Comparison of ENCODE assay signal across 27 cellular contexts in the genomic region with DNA sequence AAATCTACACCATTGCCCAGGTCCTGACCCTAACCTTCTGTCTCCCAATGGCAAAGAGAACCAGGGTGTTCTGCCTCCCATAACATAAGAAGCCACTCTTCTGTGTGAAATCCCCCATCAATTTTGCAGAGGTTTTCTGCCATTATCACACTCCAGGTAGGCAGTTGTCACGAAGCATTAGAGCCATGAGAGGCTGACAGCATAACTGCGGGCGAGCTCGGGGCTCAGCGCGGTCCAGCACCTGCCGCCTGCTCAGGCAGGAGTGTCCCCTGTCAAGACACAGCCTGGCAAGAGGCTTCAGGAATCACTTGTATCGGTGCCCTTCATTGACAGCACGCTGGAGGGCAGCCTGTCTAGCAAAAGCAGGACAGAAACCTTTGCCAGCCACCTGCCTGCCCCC.
DNase-seq lines count a peak whose midpoint lies in the region; ATAC-seq and TF ChIP-seq lines count a peak whose summit lies in the region.
"Had no signal": no experiment of that assay in that cellular context is flagged by ENCODE, and none has a peak within 500 bp of the region (broad histone marks: within the 10 kb centered on the region; RNA-seq: fewer than 3 reads in every experiment).

No MANE protein-coding gene starts in this region.

- H3K4me1 ChIP-seq in osteoblast (ENCODE audit: insufficient read depth, low read length) = no peaks in the 10 kb centered on the region
- H3K4me1 ChIP-seq: BLaER1, SJSA1 had no signal

- no peak for TF ChIP-seq CTCF in osteoblast (IDR thresholded peaks at IDR 0.05; ENCODE audit: extremely low read depth, low read depth, low read length)

- intact Hi-C loops in left colon (cut with DNase I, micrococcal nuclease) = no loop called here

- H3K4me2 ChIP-seq in osteoblast (ENCODE audit: insufficient read depth, low read length) = no peak overlapping the region
- H3K4me2 ChIP-seq: BLaER1, KMS-11 had no signal

- peak; percentile 21 for DNase-seq in NCI-H146 (lab: John Stamatoyannopoulos, UW)
- DNase-seq in NCI-H146 treated with DMSO at 0.1 percent for 48 hours (lab: John Stamatoyannopoulos, UW; ENCODE audit: unreplicated experiment) = no peak
- DNase-seq in NCI-H2227 treated with DMSO at 0.1 percent for 48 hours (lab: John Stamatoyannopoulos, UW) = peak; percentile 24
- DNase-seq in NCI-H748 treated with DMSO at 0.1 percent for 48 hours (lab: John Stamatoyannopoulos, UW) = peak; percentile 14
- peak; percentile 3 for DNase-seq in osteoblast (ENCODE audit: insufficient read length, low spot score, missing footprints)
- no peak for DNase-seq in cerebellar nuclear complex (lab: John Stamatoyannopoulos, UW)
- no peak for DNase-seq in activated CD8-positive, alpha-beta memory T cell treated with anti-CD3 and anti-CD28 coated beads, Interleukin-2, amount 10 ng/mL, durations not matched to agents 7 days and 5 days
- no peak for DNase-seq in left colon
- DNase-seq: 8988T; ACHN; CD4-positive, CD25-positive, alpha-beta regulatory T cell; GDM1; NCI-H1048; NCI-H1417 treated with DMSO at 0.1 percent for 48 hours; NCI-H2029 treated with DMSO at 0.1 percent for 48 hours; NCI-H2171 treated with DMSO at 0.1 percent for 48 hours; NCI-H446; NCI-H774; Right ventricle myocardium superior; RPMI8226; T-cell had no signal

- no peaks in the 10 kb centered on the region for H3K27me3 Mint-ChIP-seq in activated CD8-positive, alpha-beta memory T cell treated with anti-CD3 and anti-CD28 coated beads, Interleukin-2, amount 10 ng/mL, durations not matched to agents 7 days and 5 days
- H3K27me3 Mint-ChIP-seq: CD4-positive, CD25-positive, alpha-beta regulatory T cell; IgD-negative memory B cell had no signal

- H3K36me3 ChIP-seq in osteoblast (ENCODE audit: insufficient read depth, low read length) = no peaks in the 10 kb centered on the region
- H3K36me3 ChIP-seq: BLaER1, SJSA1 had no signal

- no peak overlapping the region for H3K27ac Mint-ChIP-seq in activated CD8-positive, alpha-beta memory T cell treated with anti-CD3 and anti-CD28 coated beads, Interleukin-2, amount 10 ng/mL, durations not matched to agents 7 days and 5 days
- H3K27ac Mint-ChIP-seq: CD4-positive, CD25-positive, alpha-beta regulatory T cell; IgD-negative memory B cell; T-cell had no signal

- H3K9me3 Mint-ChIP-seq in activated CD8-positive, alpha-beta memory T cell treated with anti-CD3 and anti-CD28 coated beads, Interleukin-2, amount 10 ng/mL, durations not matched to agents 7 days and 5 days (ENCODE audit: low read depth) = peaks cover 2% of the 10 kb centered on the region

- ATAC-seq in activated CD8-positive, alpha-beta memory T cell treated with anti-CD3 and anti-CD28 coated beads, Interleukin-2, amount 10 ng/mL, durations not matched to agents 7 days and 5 days = no peak
- ATAC-seq in left colon = no peak
- ATAC-seq: HCT116, T-cell had no signal

- no peak overlapping the region for H3K4me3 ChIP-seq in osteoblast (ENCODE audit: insufficient read depth, low read length)
- H3K4me3 ChIP-seq: BLaER1, SJSA1 had no signal

- no peak overlapping the region for H3K4me3 Mint-ChIP-seq in activated CD8-positive, alpha-beta memory T cell treated with anti-CD3 and anti-CD28 coated beads, Interleukin-2, amount 10 ng/mL, durations not matched to agents 7 days and 5 days
- H3K4me3 Mint-ChIP-seq: CD4-positive, CD25-positive, alpha-beta regulatory T cell; T-cell had no signal

- CTCF ChIA-PET in activated CD8-positive, alpha-beta memory T cell treated with anti-CD3 and anti-CD28 coated beads, Interleukin-2, amount 10 ng/mL, durations not matched to agents 7 days and 5 days (lab: Charles Lee) = no interaction called here

- H3K27me3 ChIP-seq in osteoblast (ENCODE audit: insufficient read depth, low read length) = no peaks in the 10 kb centered on the region
- H3K27me3 ChIP-seq: BLaER1, SJSA1 had no signal

- H3K79me2 ChIP-seq in osteoblast (ENCODE audit: insufficient read depth, low read length) = no peaks in the 10 kb centered on the region

- no peak overlapping the region for H3K27ac ChIP-seq in osteoblast (ENCODE audit: low read depth, low read length)
- H3K27ac ChIP-seq: BLaER1, HL-60, KMS-11, SJSA1 had no signal

- no peaks in the 10 kb centered on the region for H3K4me1 Mint-ChIP-seq in activated CD8-positive, alpha-beta memory T cell treated with anti-CD3 and anti-CD28 coated beads, Interleukin-2, amount 10 ng/mL, durations not matched to agents 7 days and 5 days
- H3K4me1 Mint-ChIP-seq: CD4-positive, CD25-positive, alpha-beta regulatory T cell; IgD-negative memory B cell; T-cell had no signal

- no peaks in the 10 kb centered on the region for H3K9me3 ChIP-seq in osteoblast (ENCODE audit: low read depth, low read length)
- H3K9me3 ChIP-seq: SJSA1 had no signal

- H4K20me1 ChIP-seq in osteoblast (ENCODE audit: insufficient read depth, low read length) = no peaks in the 10 kb centered on the region
- H4K20me1 ChIP-seq: BLaER1 had no signal

- H2AFZ ChIP-seq in osteoblast (ENCODE audit: low read length) = no peak overlapping the region

- H3K36me3 Mint-ChIP-seq in activated CD8-positive, alpha-beta memory T cell treated with anti-CD3 and anti-CD28 coated beads, Interleukin-2, amount 10 ng/mL, durations not matched to agents 7 days and 5 days = no peaks in the 10 kb centered on the region
- H3K36me3 Mint-ChIP-seq: CD4-positive, CD25-positive, alpha-beta regulatory T cell; T-cell had no signal

Comparison
In these comparisons a context has a peak if more than half of its experiments do, and no peak if none do; other contexts are left out.
1. DNase-seq: peak in NCI-H146 (single experiment), NCI-H2227 treated with DMSO at 0.1 percent for 48 hours (single experiment), NCI-H748 treated with DMSO at 0.1 percent for 48 hours (single experiment) and osteoblast (single experiment); none in NCI-H146 treated with DMSO at 0.1 percent for 48 hours (single experiment), cerebellar nuclear complex (0 of 2), activated CD8-positive, alpha-beta memory T cell treated with anti-CD3 and anti-CD28 coated beads, Interleukin-2, amount 10 ng/mL, durations not matched to agents 7 days and 5 days (single experiment) and left colon (0 of 2).